Comparison of ENCODE assay signal across 12 cellular contexts in the genomic region with DNA sequence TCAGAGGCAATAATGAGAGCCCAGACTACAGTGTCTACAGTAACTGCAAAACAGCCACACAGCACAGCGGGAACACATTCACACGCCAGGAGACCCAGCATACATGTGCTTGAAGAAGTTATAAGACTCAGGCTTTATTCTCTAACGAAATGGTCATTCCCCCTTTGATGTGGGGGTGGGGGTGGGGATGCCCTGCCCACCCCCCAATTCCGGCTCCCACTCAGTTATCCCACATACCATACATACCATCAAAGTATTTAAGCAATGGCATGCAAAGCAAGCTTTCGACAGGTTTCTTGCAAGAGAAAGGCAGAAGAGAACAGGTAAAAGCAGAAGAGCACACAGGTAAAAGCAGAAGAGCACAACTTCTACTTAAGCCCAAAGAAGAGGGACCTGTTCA. TPM values are rescaled to one million over a fixed set of nuclear protein-coding genes. Genes with fewer than 3 reads are reported as not detected.
DNase-seq lines count a peak whose midpoint lies in the region; ATAC-seq and TF ChIP-seq lines count a peak whose summit lies in the region.
"Had no signal": no experiment of that assay in that cellular context is flagged by ENCODE, and none has a peak within 500 bp of the region (broad histone marks: within the 10 kb centered on the region; RNA-seq: fewer than 3 reads in every experiment).

No MANE protein-coding gene starts in this region.

- H3K9me3 Mint-ChIP-seq in CD8-positive, alpha-beta memory T cell, result no peaks in the 10 kb centered on the region
- peaks cover 65% of the 10 kb centered on the region for H3K9me3 Mint-ChIP-seq in nephron progenitor cell

- H3K36me3 Mint-ChIP-seq in CD8-positive, alpha-beta memory T cell, result peaks cover 0 to 40% (median 6%) of the 10 kb centered on the region in 3 donors
- peaks cover 17% of the 10 kb centered on the region for H3K36me3 Mint-ChIP-seq in nephron progenitor cell (ENCODE audit: low read depth)

- peaks cover 49% of the 10 kb centered on the region for H3K4me1 ChIP-seq in CD8-positive, alpha-beta memory T cell (ENCODE audit: insufficient read depth, low read length)
- H3K4me1 ChIP-seq in Loucy (ENCODE audit: insufficient read depth, low read length, poor library complexity, severe bottlenecking), result peaks cover 46% of the 10 kb centered on the region
- H3K4me1 ChIP-seq in duodenal mucosa (ENCODE audit: control insufficient read depth in 1 of 2, insufficient read depth in 2 of 2, low read length in 2 of 2), result peaks cover 33 to 41% of the 10 kb centered on the region in 2 donors

- H3K4me2 ChIP-seq in Loucy (ENCODE audit: low read depth, low read length, poor library complexity, severe bottlenecking), result peak overlapping the region; percentile 94

- intact Hi-C loops in sciatic nerve (cut with DNase I), result no loop called here

- POLR2A ChIA-PET in CD8-positive, alpha-beta memory T cell (lab: Charles Lee), result no interaction called here

- no peaks in the 10 kb centered on the region for H3K9me3 ChIP-seq in CD8-positive, alpha-beta memory T cell (ENCODE audit: low read length)
- H3K9me3 ChIP-seq in Loucy (ENCODE audit: insufficient read depth, low read depth, low read length) (no peaks in the 10 kb centered on the region), duodenal mucosa (ENCODE audit: control insufficient read depth in 1 of 2, low read length in 2 of 2) (no peaks in the 10 kb centered on the region)
- H3K9me3 ChIP-seq: right atrium auricular region had no signal

- CTCF ChIA-PET in CD8-positive, alpha-beta memory T cell (lab: Charles Lee), result interaction anchor here (2.5 kb wide), 1 partner anchor 9 kb away, joined by 6 read pairs; no protein-coding TSS in a partner anchor

- H3K9me2 ChIP-seq in Loucy (replicated peaks; ENCODE audit: low read depth, low read length), result no peaks in the 10 kb centered on the region

- H3K27ac ChIP-seq in CD8-positive, alpha-beta memory T cell (ENCODE audit: low read depth, low read length), result peak overlapping the region; percentile 2
- no peak overlapping the region for H3K27ac ChIP-seq in duodenal mucosa (ENCODE audit: low read depth, low read length)

- peaks cover 53 to 78% (median 77%) of the 10 kb centered on the region in 3 donors for H3K4me1 Mint-ChIP-seq in CD8-positive, alpha-beta memory T cell
- peaks cover 62% of the 10 kb centered on the region for H3K4me1 Mint-ChIP-seq in nephron progenitor cell

- no peak for TF ChIP-seq CTCF in Loucy (conservative IDR thresholded peaks at IDR 0.05; ENCODE audit: low read length)
- no peak for TF ChIP-seq CTCF in nephron progenitor cell (IDR thresholded peaks at IDR 0.05)

- H3F3A ChIP-seq in Loucy (ENCODE audit: low read depth), result no peaks in the 10 kb centered on the region

- H3K27me3 ChIP-seq in CD8-positive, alpha-beta memory T cell (ENCODE audit: insufficient read depth, low read length, poor library complexity, severe bottlenecking), result no peaks in the 10 kb centered on the region
- H3K27me3 ChIP-seq in Loucy (ENCODE audit: insufficient read depth, low read length, poor library complexity, severe bottlenecking) (no peaks in the 10 kb centered on the region), duodenal mucosa (ENCODE audit: control insufficient read depth in 1 of 2, insufficient read depth in 2 of 2, low read length in 2 of 2) (no peaks in the 10 kb centered on the region)
- H3K27me3 ChIP-seq: right atrium auricular region had no signal

- H4K20me1 ChIP-seq in Loucy (ENCODE audit: insufficient read depth, low read length, poor library complexity, severe bottlenecking), result peaks cover 56% of the 10 kb centered on the region

- peak overlapping the region; percentile 92 to 98 (median 96) for H3K4me3 Mint-ChIP-seq in CD8-positive, alpha-beta memory T cell
- H3K4me3 Mint-ChIP-seq in nephron progenitor cell, result peak overlapping the region; percentile 62

- no peak overlapping the region for H2AFZ ChIP-seq in Loucy (ENCODE audit: low read length)

- ATAC-seq in sciatic nerve, result no peak
- ATAC-seq: activated CD4-positive, CD25-positive, alpha-beta regulatory T cell treated with anti-CD3 and anti-CD28 coated beads, Interleukin-2, amount 50 U/mL, for 24 hours; left cardiac atrium had no signal

- peaks cover 0 to 17% of the 10 kb centered on the region in 2 donors for H3K27me3 Mint-ChIP-seq in CD8-positive, alpha-beta memory T cell
- peaks cover 6% of the 10 kb centered on the region for H3K27me3 Mint-ChIP-seq in nephron progenitor cell (ENCODE audit: low read depth, poor library complexity)

- H3K4me3 ChIP-seq in CD8-positive, alpha-beta memory T cell (ENCODE audit: low read length), result peak overlapping the region; percentile 32
- H3K4me3 ChIP-seq in Loucy (ENCODE audit: low read length, poor library complexity, severe bottlenecking), result peak overlapping the region; percentile 91
- peak overlapping the region; percentile 21 to 29 for H3K4me3 ChIP-seq in duodenal mucosa (ENCODE audit: low read depth in 1 of 2, low read length in 2 of 2)
- H3K4me3 ChIP-seq: right atrium auricular region had no signal

- H3K27ac Mint-ChIP-seq in CD8-positive, alpha-beta memory T cell, result peak overlapping the region; percentile 40 to 99 (median 90)
- no peak overlapping the region for H3K27ac Mint-ChIP-seq in nephron progenitor cell

- peak overlapping the region; percentile 85 for H3K9ac ChIP-seq in Loucy (ENCODE audit: low read depth, low read length, poor library complexity, severe bottlenecking)
- H3K9ac ChIP-seq in duodenal mucosa (ENCODE audit: low read depth in 1 of 2, low read length in 2 of 2), result no peak overlapping the region

- peaks cover 79% of the 10 kb centered on the region for H3K79me2 ChIP-seq in Loucy (ENCODE audit: insufficient read depth, low read length)

- H3K36me3 ChIP-seq in CD8-positive, alpha-beta memory T cell (ENCODE audit: insufficient read depth, low read length), result peaks cover 8% of the 10 kb centered on the region
- H3K36me3 ChIP-seq in Loucy (ENCODE audit: insufficient read depth, low read length) (peaks cover 13% of the 10 kb centered on the region; the same call in 1 of the 2 replicates), duodenal mucosa (ENCODE audit: control insufficient read depth in 1 of 2, insufficient read depth in 2 of 2, low read length in 2 of 2) (no peaks in the 10 kb centered on the region)
- H3K36me3 ChIP-seq: right atrium auricular region had no signal

- no peak for DNase-seq in CD8-positive, alpha-beta memory T cell
- no peak for DNase-seq in nephron progenitor cell
- DNase-seq in NCI-H1105 (lab: John Stamatoyannopoulos, UW), result no peak
- DNase-seq in H4 (ENCODE audit: low spot score), result no peak
- no peak for DNase-seq in sciatic nerve (ENCODE audit: low spot score)
- no peak for DNase-seq in NCI-H446 (lab: John Stamatoyannopoulos, UW)
- DNase-seq: left cardiac atrium had no signal

RNA-seq across cellular contexts. Expression of a gene that starts 3.6 kb away (rescaled TPM):
- total RNA-seq in CD8-positive, alpha-beta memory T cell, result 100 to 1,000 TPM in 1 of 2 experiments, 10 to 100 TPM in 1; 49.5 to 120 TPM
- 24.3 TPM for polyA plus RNA-seq in CD8-positive, alpha-beta memory T cell
- total RNA-seq in H4 (2014; rRNA removed; shearing (Covaris generic)), result 24.9 and 28.3 TPM in 2 replicates
- total RNA-seq in sciatic nerve, result 85.6 TPM

RNA-seq across cellular contexts. Expression of a gene that starts 50.1 kb away (rescaled TPM):
- not detected for total RNA-seq in CD8-positive, alpha-beta memory T cell
- not detected for polyA plus RNA-seq in CD8-positive, alpha-beta memory T cell
- not detected in 2 replicates for total RNA-seq in H4 (2014; rRNA removed; shearing (Covaris generic))
- total RNA-seq in sciatic nerve, result not detected
- total RNA-seq: left cardiac atrium, LHCN-M2, right atrium auricular region had no signal

Comparison
In these comparisons a context has a peak if more than half of its experiments do, and no peak if none do; other contexts are left out.
1. H3K4me3 ChIP-seq: peak in every context shown above with its lines; median percentile 91 in Loucy; 32 in CD8-positive, alpha-beta memory T cell; 25 in duodenal mucosa.